ENCODE assay signal across 1 cellular context in genomic region chr2:197209742-197210408, GRCh38.
TF ChIP-seq lines count a peak whose summit lies in the region.

No MANE protein-coding gene starts in this region.

TF ChIP-seq in GM12878, 131 proteins besides CTCF, POLR2A, EP300 and RAD21 (continued from another document and continues in another):
- no peak for TF ChIP-seq PRDM15 (CRISPR knock-in tag; IDR thresholded peaks at IDR 0.05)
- TF ChIP-seq DPF2 (IDR thresholded peaks at IDR 0.05), result 0 out of 2 replicates have a peak, but pooled peaks have one; percentile 31
- no peak for TF ChIP-seq CUX1 (IDR thresholded peaks at IDR 0.05; ENCODE audit: insufficient replicate concordance, low read depth, low read length)
- TF ChIP-seq ESRRA (IDR thresholded peaks at IDR 0.05; ENCODE audit: low read length), result no peak
- TF ChIP-seq CREM (IDR thresholded peaks at IDR 0.05; ENCODE audit: low read depth), result no peak
- TF ChIP-seq ZBTB4 (CRISPR knock-in tag; IDR thresholded peaks at IDR 0.05), result no peak
- TF ChIP-seq IRF5 (IDR thresholded peaks at IDR 0.05; ENCODE audit: borderline replicate concordance), result no peak
- 0 out of 2 replicates have a peak, but pooled peaks have one; percentile 23 for TF ChIP-seq POLR2AphosphoS5 (IDR thresholded peaks at IDR 0.05; ENCODE audit: low read length)
- no peak for TF ChIP-seq ZSCAN29 (IDR thresholded peaks at IDR 0.05)
- TF ChIP-seq KAT2A (conservative IDR thresholded peaks at IDR 0.05; ENCODE audit: control insufficient read depth, low read depth, low read length), result no peak
- no peak for TF ChIP-seq ELK1 (IDR thresholded peaks at IDR 0.05; ENCODE audit: low read depth, low read length)
- no peak for TF ChIP-seq STAT3 (IDR thresholded peaks at IDR 0.05; ENCODE audit: low read depth, low read length)
- no peak for TF ChIP-seq E2F4 (IDR thresholded peaks at IDR 0.05; ENCODE audit: low read depth, low read length)
- TF ChIP-seq CBX5 (IDR thresholded peaks at IDR 0.05; ENCODE audit: low read depth), result no peak
- TF ChIP-seq SREBF2 (IDR thresholded peaks at IDR 0.05; ENCODE audit: low read length), result no peak
- TF ChIP-seq TCF3 (IDR thresholded peaks at IDR 0.05; ENCODE audit: borderline replicate concordance, insufficient read depth, low read depth, low read length), result no peak
- no peak for TF ChIP-seq ZNF207 (IDR thresholded peaks at IDR 0.05; ENCODE audit: borderline replicate concordance)
- TF ChIP-seq LARP7 (IDR thresholded peaks at IDR 0.05), result no peak
- no peak for TF ChIP-seq PAX5 (IDR thresholded peaks at IDR 0.05; ENCODE audit: borderline replicate concordance, low read depth, low read length)
- TF ChIP-seq BRCA1 (IDR thresholded peaks at IDR 0.05; ENCODE audit: low read depth, low read length), result no peak
- TF ChIP-seq SUPT20H (IDR thresholded peaks at IDR 0.05; ENCODE audit: borderline replicate concordance, control insufficient read depth, low read depth, low read length), result no peak
- peak; percentile 38; the same call in 1 of the 2 replicates for TF ChIP-seq EED (IDR thresholded peaks at IDR 0.05; ENCODE audit: low read depth)
- TF ChIP-seq NFIC (IDR thresholded peaks at IDR 0.05; ENCODE audit: low read depth, low read length), result peak; percentile 40; the same call in 1 of the 2 replicates
- no peak for TF ChIP-seq ZNF622 (IDR thresholded peaks at IDR 0.05)
- peak; percentile 51 for TF ChIP-seq NBN (IDR thresholded peaks at IDR 0.05)
- no peak for TF ChIP-seq SRF (IDR thresholded peaks at IDR 0.05; ENCODE audit: low read depth in 2 of 2, low read length in 2 of 2)
- peak; percentile 68 to 72; a peak in 3 of 4 replicates for TF ChIP-seq IKZF2 (IDR thresholded peaks at IDR 0.05)
- peak; percentile 21; the same call in 1 of the 2 replicates for TF ChIP-seq ZNF217 (IDR thresholded peaks at IDR 0.05)
- no peak for TF ChIP-seq POU2F2 (IDR thresholded peaks at IDR 0.05; ENCODE audit: borderline replicate concordance, low read depth, low read length)
- no peak for TF ChIP-seq RELA (IDR thresholded peaks at IDR 0.05; ENCODE audit: borderline replicate concordance, partially characterized antibody)
- no peak for TF ChIP-seq CHD4 (IDR thresholded peaks at IDR 0.05)
- no peak for TF ChIP-seq YBX1 (IDR thresholded peaks at IDR 0.05)
- TF ChIP-seq CEBPZ (IDR thresholded peaks at IDR 0.05; ENCODE audit: low read depth, low read length), result no peak
- 0 out of 2 replicates have a peak, but pooled peaks have one; percentile 29 for TF ChIP-seq SPI1 (IDR thresholded peaks at IDR 0.05; ENCODE audit: borderline replicate concordance, insufficient read depth, low read depth, low read length)
- no peak for TF ChIP-seq ZNF274 (IDR thresholded peaks at IDR 0.05; ENCODE audit: insufficient read depth, insufficient read length)
- no peak for TF ChIP-seq SREBF1 (IDR thresholded peaks at IDR 0.05; ENCODE audit: low read length)
- peak; percentile 27; the same call in 1 of the 2 replicates for TF ChIP-seq MEF2A (IDR thresholded peaks at IDR 0.05; ENCODE audit: insufficient read depth, low read depth, low read length)
- TF ChIP-seq RB1 (IDR thresholded peaks at IDR 0.05; ENCODE audit: borderline replicate concordance), result no peak
- no peak for TF ChIP-seq KLF5 (IDR thresholded peaks at IDR 0.05; ENCODE audit: partially characterized antibody)
